ENCODE assay signal across 1 cellular context in genomic region chr11:117900720-117901440, GRCh38.
TF ChIP-seq lines count a peak whose summit lies in the region.

No MANE protein-coding gene starts in this region.

TF ChIP-seq in H1, 55 proteins besides CTCF, POLR2A, EP300 and RAD21:
- no peak for TF ChIP-seq KDM1A (IDR thresholded peaks at IDR 0.05; ENCODE audit: borderline replicate concordance, low read length)
- no peak for TF ChIP-seq SUZ12 (IDR thresholded peaks at IDR 0.05; ENCODE audit: low read length)
- TF ChIP-seq TCF12 (IDR thresholded peaks at IDR 0.05; ENCODE audit: low read depth, low read length) = no peak
- no peak for TF ChIP-seq ASH2L (IDR thresholded peaks at IDR 0.05; ENCODE audit: low read length)
- no peak for TF ChIP-seq EGR1 (IDR thresholded peaks at IDR 0.05; ENCODE audit: borderline replicate concordance, low read depth, low read length)
- no peak for TF ChIP-seq CEBPB (IDR thresholded peaks at IDR 0.05; ENCODE audit: low read depth, low read length)
- no peak for TF ChIP-seq CHD2 (IDR thresholded peaks at IDR 0.05; ENCODE audit: low read length)
- TF ChIP-seq SIX5 (IDR thresholded peaks at IDR 0.05; ENCODE audit: low read depth, low read length) = no peak
- no peak for TF ChIP-seq TEAD4 (IDR thresholded peaks at IDR 0.05; ENCODE audit: low read depth, low read length)
- no peak for TF ChIP-seq CHD7 (IDR thresholded peaks at IDR 0.05; ENCODE audit: insufficient replicate concordance, low read length)
- no peak for TF ChIP-seq HDAC6 (IDR thresholded peaks at IDR 0.05; ENCODE audit: low read depth, low read length)
- TF ChIP-seq SRF (IDR thresholded peaks at IDR 0.05; ENCODE audit: low read depth, low read length) = no peak
- TF ChIP-seq KDM4A (IDR thresholded peaks at IDR 0.05; ENCODE audit: low read depth, low read length, severe bottlenecking) = no peak
- no peak for TF ChIP-seq SIRT6 (IDR thresholded peaks at IDR 0.05; ENCODE audit: low read length)
- TF ChIP-seq SP4 (IDR thresholded peaks at IDR 0.05; ENCODE audit: low read length) = no peak
- TF ChIP-seq SP2 (IDR thresholded peaks at IDR 0.05; ENCODE audit: low read length) = no peak
- no peak for TF ChIP-seq E2F6 (IDR thresholded peaks at IDR 0.05)
- TF ChIP-seq FOSL1 (IDR thresholded peaks at IDR 0.05; ENCODE audit: insufficient read depth, low read depth, low read length) = no peak
- no peak for TF ChIP-seq YY1 (IDR thresholded peaks at IDR 0.05; ENCODE audit: low read depth, low read length)
- no peak for TF ChIP-seq RFX5 (IDR thresholded peaks at IDR 0.05; ENCODE audit: borderline replicate concordance, low read depth, low read length)
